In genomic region chr14:20418501-20418909, GRCh38 we compare ENCODE assay signal across 25 cellular contexts.
"Had no signal": no experiment of that assay in that cellular context is flagged by ENCODE, and none has a peak within 500 bp of the region (broad histone marks: within the 10 kb centered on the region; RNA-seq: fewer than 3 reads in every experiment).

No MANE protein-coding gene starts in this region.

- H3K27me3 Mint-ChIP-seq: activated CD4-positive, alpha-beta T cell treated with anti-CD3 and anti-CD28 coated beads, Interleukin-2, amount 10 ng/mL, durations not matched to agents 24 days and 14 days; activated naive CD8-positive, alpha-beta T cell; central memory CD8-positive, alpha-beta T cell; dendritic cell treated with granulocyte-macrophage colony-stimulating factor and Interleukin-4, amounts not matched to agents 40 ng/mL and 50 ng/mL, for 4 days; effector memory CD8-positive, alpha-beta T cell; naive thymus-derived CD8-positive, alpha-beta T cell; stimulated activated naive B cell treated with anti-CD40 and anti-IgM and Interleukin-4, amounts not matched to agents 10 μg/mL and 1 μg/mL and 100 μg/mL, for 72 hours had no signal

- H3K4me3 Mint-ChIP-seq: activated CD4-positive, alpha-beta T cell treated with anti-CD3 and anti-CD28 coated beads, Interleukin-2, amount 10 ng/mL, durations not matched to agents 24 days and 14 days; activated naive CD8-positive, alpha-beta T cell; activated T-cell treated with anti-CD3 and anti-CD28 coated beads, Interleukin-2, amount 50 U/mL, for 72 hours; central memory CD8-positive, alpha-beta T cell; dendritic cell treated with granulocyte-macrophage colony-stimulating factor and Interleukin-4, amounts not matched to agents 40 ng/mL and 50 ng/mL, for 4 days; effector memory CD8-positive, alpha-beta T cell; mesothelial cell of epicardium; naive thymus-derived CD8-positive, alpha-beta T cell; stimulated activated naive B cell treated with anti-CD40 and anti-IgM and Interleukin-4, amounts not matched to agents 10 μg/mL and 1 μg/mL and 100 μg/mL, for 72 hours; T-helper 1 cell treated with Interleukin-12 subunit alpha and Interleukin-12 subunit beta and Interleukin-4 antibody, amounts not matched to agents 30 μg/mL and 1 μg/mL, for 36 hours; WTC11 had no signal

- H3K4me3 ChIP-seq: lower lobe of right lung, tibial nerve had no signal

- H3K27ac Mint-ChIP-seq: activated CD4-positive, alpha-beta T cell treated with anti-CD3 and anti-CD28 coated beads, Interleukin-2, amount 10 ng/mL, durations not matched to agents 24 days and 14 days; activated naive CD8-positive, alpha-beta T cell; activated T-cell treated with anti-CD3 and anti-CD28 coated beads, Interleukin-2, amount 50 U/mL, for 72 hours; effector memory CD8-positive, alpha-beta T cell; mesothelial cell of epicardium; T-helper 1 cell treated with Interleukin-12 subunit alpha and Interleukin-12 subunit beta and Interleukin-4 antibody, amounts not matched to agents 30 μg/mL and 1 μg/mL, for 36 hours; WTC11 had no signal

- H3K36me3 ChIP-seq: brain microvascular endothelial cell, lower lobe of right lung, neutrophil, tibial nerve had no signal

- H3K36me3 Mint-ChIP-seq: activated naive CD8-positive, alpha-beta T cell; mesothelial cell of epicardium; naive thymus-derived CD8-positive, alpha-beta T cell; stimulated activated naive B cell treated with anti-CD40 and anti-IgM and Interleukin-4, amounts not matched to agents 10 μg/mL and 1 μg/mL and 100 μg/mL, for 72 hours; WTC11 had no signal

- H3K27me3 ChIP-seq: brain microvascular endothelial cell, neutrophil, tibial nerve had no signal

- DNase-seq: activated CD4-positive, alpha-beta T cell treated with anti-CD3 and anti-CD28 coated beads, Interleukin-2, amount 10 ng/mL, durations not matched to agents 24 days and 14 days; activated CD8-positive, alpha-beta memory T cell treated with anti-CD3 and anti-CD28 coated beads, Interleukin-2, amount 50 U/mL, for 48 hours; activated gamma-delta T cell; activated T-cell treated with anti-CD3 and anti-CD28 coated beads, Interleukin-2, amount 50 U/mL, for 72 hours; amygdala; brain microvascular endothelial cell; effector memory CD8-positive, alpha-beta T cell; foreskin melanocyte; head of caudate nucleus; lower lobe of right lung; naive thymus-derived CD8-positive, alpha-beta T cell; posterior cingulate gyrus; stimulated activated CD4-positive, alpha-beta T cell treated with anti-CD3 and anti-CD28 coated beads, Interleukin-15, amount 100 ng/mL, for 24 hours; stimulated activated CD4-positive, alpha-beta T cell treated with anti-CD3 and anti-CD28 coated beads, Interleukin-4, amount 100 ng/mL, for 1 hour; stimulated activated naive B cell treated with anti-CD40 and anti-IgM and Interleukin-4, amounts not matched to agents 10 μg/mL and 1 μg/mL and 100 μg/mL, for 72 hours; substantia nigra had no signal

- H3K9me3 ChIP-seq: lower lobe of right lung, neutrophil, tibial nerve had no signal

- ATAC-seq: activated T-cell treated with anti-CD3 and anti-CD28 coated beads, Interleukin-2, amount 50 U/mL, for 72 hours; effector memory CD8-positive, alpha-beta T cell; lower lobe of right lung; naive thymus-derived CD8-positive, alpha-beta T cell; stimulated activated naive B cell treated with anti-CD40 and anti-IgM and Interleukin-4, amounts not matched to agents 10 μg/mL and 1 μg/mL and 100 μg/mL, for 72 hours; WTC11 had no signal

- H3K27ac ChIP-seq: brain microvascular endothelial cell, epithelial cell of prostate, lower lobe of right lung, neutrophil, tibial nerve had no signal

- H3K9me3 Mint-ChIP-seq: activated CD4-positive, alpha-beta T cell treated with anti-CD3 and anti-CD28 coated beads, Interleukin-2, amount 10 ng/mL, durations not matched to agents 24 days and 14 days; activated T-cell treated with anti-CD3 and anti-CD28 coated beads, Interleukin-2, amount 50 U/mL, for 72 hours; central memory CD8-positive, alpha-beta T cell; dendritic cell treated with granulocyte-macrophage colony-stimulating factor and Interleukin-4, amounts not matched to agents 40 ng/mL and 50 ng/mL, for 4 days; effector memory CD8-positive, alpha-beta T cell; mesothelial cell of epicardium; naive thymus-derived CD8-positive, alpha-beta T cell; stimulated activated naive B cell treated with anti-CD40 and anti-IgM and Interleukin-4, amounts not matched to agents 10 μg/mL and 1 μg/mL and 100 μg/mL, for 72 hours; T-helper 1 cell treated with Interleukin-12 subunit alpha and Interleukin-12 subunit beta and Interleukin-4 antibody, amounts not matched to agents 30 μg/mL and 1 μg/mL, for 36 hours; WTC11 had no signal
